20 cellular contexts compared by ENCODE assay signal in the genomic region with DNA sequence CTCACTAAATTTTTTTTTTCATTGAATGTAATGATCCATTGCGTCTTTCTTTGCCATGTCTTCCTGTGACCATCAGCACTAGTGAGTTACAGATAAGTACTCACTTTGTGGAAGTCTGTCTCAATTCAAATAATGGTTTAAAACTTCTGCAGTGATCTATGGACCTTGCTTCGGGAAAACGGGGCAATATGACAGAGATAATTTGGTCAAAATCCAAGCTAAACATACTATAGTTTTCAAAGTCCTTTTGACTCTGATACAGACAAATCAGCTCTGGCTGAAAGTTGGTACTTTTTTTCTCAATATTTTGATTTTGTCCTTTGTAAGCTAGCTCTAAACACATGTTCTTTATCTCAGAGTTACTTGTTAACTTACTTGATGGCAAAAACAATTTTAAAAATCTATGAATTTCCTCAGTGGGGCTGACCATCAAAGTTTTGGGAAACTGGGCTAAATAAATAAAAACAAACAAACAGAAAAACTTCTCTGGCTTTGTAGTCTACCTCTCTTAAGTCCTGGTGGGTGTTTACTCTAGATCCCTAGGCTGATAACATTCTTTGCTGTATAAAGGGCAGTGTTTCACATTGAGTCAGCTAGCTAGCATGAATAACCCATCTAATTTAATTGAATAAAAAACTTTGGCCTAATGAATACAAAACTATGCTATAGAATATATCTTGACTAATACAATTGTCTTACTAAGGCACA.
DNase-seq lines count a peak whose midpoint lies in the region; ATAC-seq and TF ChIP-seq lines count a peak whose summit lies in the region.
"Had no signal": no experiment of that assay in that cellular context is flagged by ENCODE, and none has a peak within 500 bp of the region (broad histone marks: within the 10 kb centered on the region; RNA-seq: fewer than 3 reads in every experiment).

No MANE protein-coding gene starts in this region.

- DNase-seq in GM23248 (peak; percentile 39), adipocyte (ENCODE audit: low read depth) (peak; percentile 48), foreskin fibroblast (peak; percentile 15 to 46), osteoblast (ENCODE audit: insufficient read length, low spot score, missing footprints) (peak; percentile 38), amniotic stem cell (lab: John Stamatoyannopoulos, UW) (no peak)
- DNase-seq: activated CD4-positive, alpha-beta memory T cell treated with anti-CD3 and anti-CD28 coated beads for 36 hours; activated naive CD4-positive, alpha-beta T cell treated with Interleukin-2 at 50 U/mL for 16 hours; aorta; COR-L47; cortex of kidney; NCI-H1436 treated with DMSO at 0.1 percent for 48 hours; NCI-H526; SHP77; stimulated activated naive CD8-positive, alpha-beta T cell treated with anti-CD3 and anti-CD28 coated beads, Interleukin-15, Interleukin-2, amounts not matched to agents 100 U/mL and 50 U/mL, for 24 hours; transverse colon had no signal

- H3K4me2 ChIP-seq in GM23248 (ENCODE audit: unreplicated experiment) (no peak overlapping the region), osteoblast (ENCODE audit: insufficient read depth, low read length) (no peak overlapping the region)

- TF ChIP-seq CTCF in foreskin fibroblast (IDR thresholded peaks at IDR 0.05; ENCODE audit: low read depth, low read length) (no peak), osteoblast (IDR thresholded peaks at IDR 0.05; ENCODE audit: extremely low read depth, low read depth, low read length) (no peak)

- H3K4me3 ChIP-seq in GM23248: no peak overlapping the region
- no peak overlapping the region for H3K4me3 ChIP-seq in adipocyte (ENCODE audit: low read length)
- H3K4me3 ChIP-seq in foreskin fibroblast (ENCODE audit: low read depth in 1 of 2, low read length in 2 of 2): no peak overlapping the region
- no peak overlapping the region for H3K4me3 ChIP-seq in osteoblast (ENCODE audit: insufficient read depth, low read length)
- H3K4me3 ChIP-seq: transverse colon had no signal

- no peaks in the 10 kb centered on the region for H3K9me3 ChIP-seq in GM23248 (ENCODE audit: low read depth)
- H3K9me3 ChIP-seq in adipocyte (ENCODE audit: control insufficient read depth, low read length): no peaks in the 10 kb centered on the region
- no peaks in the 10 kb centered on the region for H3K9me3 ChIP-seq in osteoblast (ENCODE audit: low read depth, low read length)
- H3K9me3 ChIP-seq: transverse colon had no signal

- H3F3A ChIP-seq in GM23248 (ENCODE audit: insufficient read depth): no peaks in the 10 kb centered on the region

- H3K4me1 ChIP-seq in GM23248 (ENCODE audit: insufficient read depth) (peaks cover 11% of the 10 kb centered on the region), adipocyte (ENCODE audit: control insufficient read depth, insufficient read depth, low read length) (no peaks in the 10 kb centered on the region), osteoblast (ENCODE audit: insufficient read depth, low read length) (no peaks in the 10 kb centered on the region)
- H3K4me1 ChIP-seq: parathyroid adenoma, transverse colon had no signal

- no peak overlapping the region for H3K27ac ChIP-seq in GM23248
- H3K27ac ChIP-seq in osteoblast (ENCODE audit: low read depth, low read length): no peak overlapping the region
- H3K27ac ChIP-seq: epithelial cell of prostate, parathyroid adenoma, transverse colon had no signal

- H3K79me2 ChIP-seq in GM23248 (ENCODE audit: insufficient read depth) (no peaks in the 10 kb centered on the region), osteoblast (ENCODE audit: insufficient read depth, low read length) (no peaks in the 10 kb centered on the region)
- H3K79me2 ChIP-seq: parathyroid adenoma had no signal

- H3K27me3 ChIP-seq in GM23248 (replicated peaks; ENCODE audit: insufficient read depth) (no peaks in the 10 kb centered on the region), adipocyte (replicated peaks; ENCODE audit: control insufficient read depth, insufficient read depth, low read length) (no peaks in the 10 kb centered on the region), osteoblast (ENCODE audit: insufficient read depth, low read length) (no peaks in the 10 kb centered on the region)
- H3K27me3 ChIP-seq: transverse colon had no signal

- H3K36me3 ChIP-seq in GM23248 (ENCODE audit: low read depth) (no peaks in the 10 kb centered on the region), adipocyte (ENCODE audit: control insufficient read depth, insufficient read depth, low read length, severe bottlenecking) (no peaks in the 10 kb centered on the region), osteoblast (ENCODE audit: insufficient read depth, low read length) (no peaks in the 10 kb centered on the region)
- H3K36me3 ChIP-seq: transverse colon had no signal

- H3K9ac ChIP-seq in GM23248 (no peak overlapping the region), adipocyte (ENCODE audit: low read length) (no peak overlapping the region)
- H3K9ac ChIP-seq: parathyroid adenoma had no signal

- 97 to 99% methylated on average over 3 of the region's 3 CpGs for WGBS in GM23248 (ENCODE audit: low coverage in 1 of 2, low lambda C conversion rate in 2 of 2, missing lambda C conversion rate in 2 of 2), 2 experiments

- H2AFZ ChIP-seq in GM23248: no peak overlapping the region
- H2AFZ ChIP-seq in osteoblast (ENCODE audit: low read length): no peak overlapping the region
- H2AFZ ChIP-seq: parathyroid adenoma had no signal

- ATAC-seq in HG03521 (IDR thresholded peaks at IDR 0.05; ENCODE audit: unreplicated experiment) (no peak), HG02610 (IDR thresholded peaks at IDR 0.05; ENCODE audit: unreplicated experiment) (no peak), HG02970 (IDR thresholded peaks at IDR 0.05; ENCODE audit: low FRiP score, unreplicated experiment) (no peak)
- ATAC-seq: stimulated activated naive CD8-positive, alpha-beta T cell treated with anti-CD3 and anti-CD28 coated beads, Interleukin-15, Interleukin-2, amounts not matched to agents 100 U/mL and 50 U/mL, for 24 hours had no signal

- no peaks in the 10 kb centered on the region; the same call in 1 of the 2 replicates for H3K9me2 ChIP-seq in GM23248 (ENCODE audit: insufficient read depth)

- H4K20me1 ChIP-seq in GM23248 (ENCODE audit: insufficient read depth) (no peaks in the 10 kb centered on the region), osteoblast (ENCODE audit: insufficient read depth, low read length) (no peaks in the 10 kb centered on the region)

- in situ Hi-C loops in GM23248 (cut with MboI): no loop called here
